In genomic region chr10:21889477-21890275, GRCh38 we compare ENCODE assay signal across 27 cellular contexts.
DNase-seq lines count a peak whose midpoint lies in the region; ATAC-seq, FAIRE-seq and TF ChIP-seq lines count a peak whose summit lies in the region.
"Had no signal": no experiment of that assay in that cellular context is flagged by ENCODE, and none has a peak within 500 bp of the region (broad histone marks: within the 10 kb centered on the region; RNA-seq: fewer than 3 reads in every experiment).

No MANE protein-coding gene starts in this region.

- H3K4me3 Mint-ChIP-seq in natural killer cell (peak overlapping the region; percentile 62), Caco-2 (ENCODE audit: unreplicated experiment) (no peak overlapping the region)
- H3K4me3 Mint-ChIP-seq: neural crest cell had no signal

- H3K27ac Mint-ChIP-seq in natural killer cell (peak overlapping the region; percentile 16 to 64), Caco-2 (ENCODE audit: unreplicated experiment) (no peak overlapping the region)

- peaks cover 72% of the 10 kb centered on the region for H3K4me1 ChIP-seq in KMS-11 (ENCODE audit: low read depth, poor library complexity, severe bottlenecking)
- H3K4me1 ChIP-seq in Caco-2: no peaks in the 10 kb centered on the region
- H3K4me1 ChIP-seq: lower lobe of right lung, sigmoid colon, tibial nerve had no signal

- FAIRE-seq in GM12891 (lab: Jason Lieb, UNC) (peak; percentile 51), D721Med (lab: Jason Lieb, UNC) (no peak)
- FAIRE-seq: astrocyte, endothelial cell of umbilical vein had no signal

- DNase-seq in GM12891 (ENCODE audit: insufficient read length, low spot score) (no peak), natural killer cell (no peak), iPS-NIHi7 (ENCODE audit: extremely low spot score) (no peak), D721Med (ENCODE audit: insufficient read length, low spot score) (no peak), Caco-2 (no peak)
- DNase-seq: central memory CD4-positive, alpha-beta T cell; dorsolateral prefrontal cortex; GM23248; kidney; lower lobe of right lung; NCI-H1048; NCI-H187 treated with DMSO at 0.1 percent for 48 hours; NCI-H345; NCI-H82; posterior cingulate gyrus; sigmoid colon; stimulated activated naive CD8-positive, alpha-beta T cell treated with anti-CD3 and anti-CD28 coated beads, Interleukin-15, amount 100 ng/mL, for 72 hours; WERI-Rb-1 had no signal

- peaks cover 5 to 10% of the 10 kb centered on the region in 2 donors for H3K9me3 Mint-ChIP-seq in natural killer cell
- H3K9me3 Mint-ChIP-seq in Caco-2 (ENCODE audit: unreplicated experiment): peaks cover 50% of the 10 kb centered on the region

- no peak for TF ChIP-seq CTCF in KMS-11 (conservative IDR thresholded peaks at IDR 0.05; ENCODE audit: low read depth, low read length)
- TF ChIP-seq CTCF in natural killer cell (IDR thresholded peaks at IDR 0.05): no peak
- no peak for TF ChIP-seq CTCF in D721Med (IDR thresholded peaks at IDR 0.05; ENCODE audit: insufficient read depth, missing control alignments)
- TF ChIP-seq CTCF in Caco-2 (IDR thresholded peaks at IDR 0.05; ENCODE audit: insufficient read depth in 1 of 2, low read depth in 1 of 2, low read length in 1 of 2, severe bottlenecking in 1 of 2, unreplicated experiment in 1 of 2): no peak

- peaks cover 45% of the 10 kb centered on the region for H3K79me2 ChIP-seq in KMS-11 (ENCODE audit: insufficient read depth, low read depth)

- no peaks in the 10 kb centered on the region for H3K27me3 ChIP-seq in KMS-11 (ENCODE audit: insufficient read depth, low read depth)
- no peaks in the 10 kb centered on the region for H3K27me3 ChIP-seq in Caco-2 (replicated peaks; ENCODE audit: control insufficient read depth, insufficient read depth, low read length)
- H3K27me3 ChIP-seq: dorsolateral prefrontal cortex, sigmoid colon, tibial nerve had no signal

- H3K36me3 Mint-ChIP-seq in natural killer cell: peaks cover 30% of the 10 kb centered on the region
- no peaks in the 10 kb centered on the region for H3K36me3 Mint-ChIP-seq in Caco-2 (ENCODE audit: insufficient read depth, unreplicated experiment)

- POLR2A ChIA-PET in Caco-2 (lab: Charles Lee): no interaction called here

- CTCF ChIA-PET in Caco-2 (lab: Charles Lee): no interaction called here

- no peaks in the 10 kb centered on the region for H4K20me1 ChIP-seq in KMS-11 (ENCODE audit: insufficient read depth)

- peaks cover 9% of the 10 kb centered on the region for H3K9me3 ChIP-seq in Caco-2

- H3K4me1 Mint-ChIP-seq in natural killer cell: peaks cover 65 to 67% of the 10 kb centered on the region in 2 donors
- H3K4me1 Mint-ChIP-seq in Caco-2 (ENCODE audit: low read depth, unreplicated experiment): no peaks in the 10 kb centered on the region

- H2AFZ ChIP-seq in KMS-11 (ENCODE audit: low read depth): no peak overlapping the region
- H2AFZ ChIP-seq: GM23248 had no signal

- peak overlapping the region; percentile 67 for H3K27ac ChIP-seq in KMS-11
- H3K27ac ChIP-seq: dorsolateral prefrontal cortex, GM23248, lower lobe of right lung, sigmoid colon, tibial nerve, WERI-Rb-1 had no signal

- intact Hi-C loops in natural killer cell (cut with micrococcal nuclease): no loop called here
- intact Hi-C loops in Caco-2 (cut with micrococcal nuclease; ENCODE audit: unreplicated experiment): no loop called here

- H3K4me3 ChIP-seq in KMS-11 (IDR thresholded peaks at IDR 0.05; ENCODE audit: insufficient read depth, low read depth, low read length) (no peak overlapping the region), Caco-2 (ENCODE audit: low read depth, low read length) (no peak overlapping the region)
- H3K4me3 ChIP-seq: dorsolateral prefrontal cortex, GM23248, lower lobe of right lung, sigmoid colon, tibial nerve had no signal

- H3K9ac ChIP-seq in KMS-11: peak overlapping the region; percentile 3; the same call in 1 of the 2 replicates
- H3K9ac ChIP-seq: GM23248 had no signal

- H3K27me3 Mint-ChIP-seq in natural killer cell (ENCODE audit: low read depth in 2 of 2) (no peaks in the 10 kb centered on the region), Caco-2 (ENCODE audit: insufficient read depth, unreplicated experiment) (no peaks in the 10 kb centered on the region)
- H3K27me3 Mint-ChIP-seq: activated CD4-positive, alpha-beta T cell treated with anti-CD3 and anti-CD28 coated beads, Interleukin-2, amount 10 ng/mL, durations not matched to agents 24 days and 14 days; stimulated activated naive CD8-positive, alpha-beta T cell treated with anti-CD3 and anti-CD28 coated beads, Interleukin-15, amount 100 ng/mL, for 72 hours had no signal

- no peaks in the 10 kb centered on the region for H3K36me3 ChIP-seq in KMS-11 (ENCODE audit: insufficient read depth)
- peaks cover 1% of the 10 kb centered on the region; the same call in 1 of the 2 replicates for H3K36me3 ChIP-seq in Caco-2 (ENCODE audit: control insufficient read depth, insufficient read depth, low read length)
- H3K36me3 ChIP-seq: lower lobe of right lung, WERI-Rb-1 had no signal

- no TSS peak for BruUV-seq in Caco-2 (replicated peaks; lab: Mats Ljungman, UMichigan)

- H3K4me2 ChIP-seq in KMS-11: peak overlapping the region; percentile 90

- peak; percentile 30 for ATAC-seq in GM19351 (IDR thresholded peaks at IDR 0.05; ENCODE audit: unreplicated experiment)
- ATAC-seq in natural killer cell: peak in 2 of 3 donors; percentile 33 to 46
- no peak for ATAC-seq in HG03378 (IDR thresholded peaks at IDR 0.05; ENCODE audit: unreplicated experiment)
- ATAC-seq: lower lobe of right lung, SK-N-SH treated with all-trans-retinoic acid at 6 μM for 48 hours had no signal

- no peak for TF ChIP-seq POLR2A in GM12891 (IDR thresholded peaks at IDR 0.05; ENCODE audit: low read depth, low read length)

TF ChIP-seq in GM12891, 5 proteins besides CTCF, POLR2A, EP300 and RAD21:
- TF ChIP-seq TAF1 (IDR thresholded peaks at IDR 0.05; ENCODE audit: low read depth, low read length): no peak
- no peak for TF ChIP-seq POU2F2 (IDR thresholded peaks at IDR 0.05; ENCODE audit: low read depth, low read length)
- peak; percentile 44; the same call in 1 of the 2 replicates for TF ChIP-seq SPI1 (IDR thresholded peaks at IDR 0.05; ENCODE audit: low read depth, low read length)
- TF ChIP-seq PAX5 (IDR thresholded peaks at IDR 0.05; ENCODE audit: insufficient read depth, low read length, severe bottlenecking): no peak
- no peak for TF ChIP-seq POLR2AphosphoS5 (IDR thresholded peaks at IDR 0.05; ENCODE audit: low read depth, low read length)
TF ChIP-seq in GM12891: peak in this region for 1.
